In the genomic region with DNA sequence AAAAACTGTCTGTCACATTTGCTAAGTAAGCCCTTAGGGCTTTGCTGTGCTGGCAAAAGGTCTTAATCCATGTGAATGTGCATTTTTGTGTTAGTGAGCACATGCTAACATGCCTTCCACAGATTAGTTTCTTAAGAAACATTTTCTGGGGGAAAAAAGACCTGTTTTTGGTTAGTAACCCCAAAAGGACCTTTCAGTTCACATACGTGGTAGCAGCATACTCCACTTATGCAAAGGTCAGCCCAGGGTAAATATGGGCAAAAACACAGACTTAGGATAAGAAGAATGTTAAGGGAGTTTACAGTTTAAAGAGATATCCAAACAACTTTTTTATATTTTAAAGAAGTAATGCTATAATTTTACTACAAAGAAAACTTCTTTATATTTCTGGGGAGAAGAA, we compare ENCODE assay signal across 29 cellular contexts.
DNase-seq lines count a peak whose midpoint lies in the region; ATAC-seq and TF ChIP-seq lines count a peak whose summit lies in the region.
"Had no signal": no experiment of that assay in that cellular context is flagged by ENCODE, and none has a peak within 500 bp of the region (broad histone marks: within the 10 kb centered on the region; RNA-seq: fewer than 3 reads in every experiment).

No MANE protein-coding gene starts in this region.

- H3K27me3 ChIP-seq in Caco-2 (replicated peaks; ENCODE audit: control insufficient read depth, insufficient read depth, low read length), result no peaks in the 10 kb centered on the region
- no peaks in the 10 kb centered on the region for H3K27me3 ChIP-seq in neuronal stem cell (ENCODE audit: control insufficient read depth in 3 of 3, insufficient read depth in 3 of 3, low read depth in 1 of 3, low read length in 3 of 3)
- H3K27me3 ChIP-seq: BE2C, MG63, SJCRH30 had no signal

- no peak overlapping the region for H3K27ac ChIP-seq in substantia nigra (ENCODE audit: low read depth, low read length, poor library complexity, severe bottlenecking)
- no peak overlapping the region for H3K27ac ChIP-seq in neuronal stem cell (replicated peaks; ENCODE audit: low read length)
- H3K27ac ChIP-seq: PC-9, SJCRH30 had no signal

- intact Hi-C loops in Caco-2 (cut with micrococcal nuclease; ENCODE audit: unreplicated experiment), result no loop called here

- H2AFZ ChIP-seq in neuronal stem cell (ENCODE audit: low read length), result no peak overlapping the region
- H2AFZ ChIP-seq: PC-9 had no signal

- no peaks in the 10 kb centered on the region for H3K79me1 ChIP-seq in neuronal stem cell (ENCODE audit: low read depth, low read length)

- H3K9me3 ChIP-seq in Caco-2 (no peaks in the 10 kb centered on the region), neuronal stem cell (replicated peaks in 1 of 2; ENCODE audit: control insufficient read depth in 2 of 2, insufficient read depth in 1 of 2, low read depth in 1 of 2, low read length in 2 of 2) (no peaks in the 10 kb centered on the region)
- H3K9me3 ChIP-seq: BE2C, MG63 had no signal

- peak; percentile 61 for ATAC-seq in GM19351 (IDR thresholded peaks at IDR 0.05; ENCODE audit: unreplicated experiment)
- ATAC-seq: HepG2, Right ventricle myocardium inferior had no signal

- no CpG with 5 or more reads among the region's 1 CpG for WGBS in neuronal stem cell (ENCODE audit: extremely low coverage in 2 of 2, insufficient read length in 2 of 2, insufficient replicate concordance in 1 of 2), 2 donors

- no peak overlapping the region for H2AK5ac ChIP-seq in neuronal stem cell (ENCODE audit: low read depth, low read length)

- H3K4me1 Mint-ChIP-seq in Caco-2 (ENCODE audit: low read depth, unreplicated experiment) (peaks cover 7% of the 10 kb centered on the region), mesothelial cell of epicardium (peaks cover 27% of the 10 kb centered on the region)
- H3K4me1 Mint-ChIP-seq: CD14-positive monocyte; CD8-positive, alpha-beta memory T cell had no signal

- no peak overlapping the region for H3K14ac ChIP-seq in neuronal stem cell (ENCODE audit: low read length)

- H2BK12ac ChIP-seq in neuronal stem cell (ENCODE audit: low read length), result no peak overlapping the region

- no peaks in the 10 kb centered on the region for H3K36me3 Mint-ChIP-seq in Caco-2 (ENCODE audit: insufficient read depth, unreplicated experiment)
- no peaks in the 10 kb centered on the region for H3K36me3 Mint-ChIP-seq in mesothelial cell of epicardium
- H3K36me3 Mint-ChIP-seq: CD14-positive monocyte; CD8-positive, alpha-beta memory T cell had no signal

- no TSS peak for BruUV-seq in Caco-2 (replicated peaks; lab: Mats Ljungman, UMichigan)

- H4K8ac ChIP-seq in neuronal stem cell (ENCODE audit: low read depth, low read length), result no peak overlapping the region

- no peak overlapping the region for H3K4me2 ChIP-seq in neuronal stem cell (ENCODE audit: insufficient read depth, low read length, poor library complexity, severe bottlenecking)
- H3K4me2 ChIP-seq: PC-9 had no signal

- no peak overlapping the region for H2BK15ac ChIP-seq in neuronal stem cell (ENCODE audit: low read length)

- no peaks in the 10 kb centered on the region for H3K9me3 Mint-ChIP-seq in Caco-2 (ENCODE audit: unreplicated experiment)
- no peaks in the 10 kb centered on the region for H3K9me3 Mint-ChIP-seq in mesothelial cell of epicardium
- H3K9me3 Mint-ChIP-seq: CD14-positive monocyte; CD8-positive, alpha-beta memory T cell had no signal

- POLR2A ChIA-PET in Caco-2 (lab: Charles Lee), result no interaction called here

- in situ Hi-C loops in SK-MEL-5 (cut with HindIII; ENCODE audit: low pct_unique_long_range_greater_than_20kb, low sequenced_read_pairs), result loop anchor here (25.0 kb wide), 1 partner anchor 220 kb away; the partner anchor contains the start of gene GHR

- H3K4me3 Mint-ChIP-seq in Caco-2 (ENCODE audit: unreplicated experiment) (no peak overlapping the region), mesothelial cell of epicardium (no peak overlapping the region)
- H3K4me3 Mint-ChIP-seq: CD14-positive monocyte; CD8-positive, alpha-beta memory T cell had no signal

- no peak overlapping the region for H4K91ac ChIP-seq in neuronal stem cell (ENCODE audit: low read depth, low read length, poor library complexity)

- DNase-seq in Caco-2, result no peak
- DNase-seq in SK-MEL-5 (ENCODE audit: low read depth, low spot score), result peak; percentile 22
- no peak for DNase-seq in mesothelial cell of epicardium (ENCODE audit: low spot score in 2 of 2, unreplicated experiment in 2 of 2)
- DNase-seq in activated CD4-positive, alpha-beta T cell treated with anti-CD3 and anti-CD28 coated beads for 4 hours, result no peak
- no peak for DNase-seq in substantia nigra (lab: John Stamatoyannopoulos, UW)
- DNase-seq in middle frontal gyrus (ENCODE audit: extremely low spot score, low spot score), result no peak
- DNase-seq in neuronal stem cell (ENCODE audit: low spot score), result no peak
- DNase-seq: 8988T; ACHN; BE2C; Calu3; CD8-positive, alpha-beta memory T cell; DMS79 treated with DMSO at 0.1 percent for 48 hours; GF-D8; HCEC 1CT; MG63; NCI-H1048; NCI-H1417; NCI-H1694; NCI-H2029 treated with DMSO at 0.1 percent for 48 hours; NCI-H446 treated with DMSO at 0.1 percent for 48 hours; NCI-H526; NCI-H82; PC-9 had no signal

- TF ChIP-seq CTCF in Caco-2 (IDR thresholded peaks at IDR 0.05; ENCODE audit: insufficient read depth in 1 of 2, low read depth in 1 of 2, low read length in 1 of 2, severe bottlenecking in 1 of 2, unreplicated experiment in 1 of 2) (no peak), mesothelial cell of epicardium (IDR thresholded peaks at IDR 0.05; ENCODE audit: unreplicated experiment) (no peak)

- no peak overlapping the region for H3K23ac ChIP-seq in neuronal stem cell (ENCODE audit: low read depth, low read length, poor library complexity)

- no peak overlapping the region for H3K9ac ChIP-seq in neuronal stem cell (ENCODE audit: low read depth, low read length, poor library complexity)

- no peak overlapping the region for H2BK120ac ChIP-seq in neuronal stem cell (ENCODE audit: low read depth, low read length)

- CTCF ChIA-PET in Caco-2 (lab: Charles Lee), result no interaction called here

- H3K4ac ChIP-seq in neuronal stem cell (ENCODE audit: low read length), result no peak overlapping the region

- H2BK5ac ChIP-seq in neuronal stem cell (ENCODE audit: low read length), result no peak overlapping the region

- peak overlapping the region; percentile 31 for H3K27ac Mint-ChIP-seq in Caco-2 (ENCODE audit: unreplicated experiment)
- H3K27ac Mint-ChIP-seq in mesothelial cell of epicardium, result peak overlapping the region; percentile 57
- H3K27ac Mint-ChIP-seq: CD8-positive, alpha-beta memory T cell had no signal

- H3K4me3 ChIP-seq in Caco-2 (ENCODE audit: low read depth, low read length) (no peak overlapping the region), neuronal stem cell (ENCODE audit: low read length in 2 of 2) (no peak overlapping the region)
- H3K4me3 ChIP-seq: MG63, PC-9, SJCRH30 had no signal

- H3K27me3 Mint-ChIP-seq in Caco-2 (ENCODE audit: insufficient read depth, unreplicated experiment), result no peaks in the 10 kb centered on the region
- no peaks in the 10 kb centered on the region for H3K27me3 Mint-ChIP-seq in mesothelial cell of epicardium (ENCODE audit: low read depth)

- H3K36me3 ChIP-seq in Caco-2 (ENCODE audit: control insufficient read depth, insufficient read depth, low read length) (no peaks in the 10 kb centered on the region), neuronal stem cell (replicated peaks in 1 of 2; ENCODE audit: control insufficient read depth in 2 of 2, insufficient read depth in 2 of 2, low read length in 2 of 2) (no peaks in the 10 kb centered on the region)
- H3K36me3 ChIP-seq: BE2C, MG63, SJCRH30 had no signal

- H3K18ac ChIP-seq in neuronal stem cell (ENCODE audit: low read length), result no peak overlapping the region

- H3K4me1 ChIP-seq in Caco-2 (no peaks in the 10 kb centered on the region; the same call in 1 of the 2 replicates), neuronal stem cell (ENCODE audit: control insufficient read depth in 2 of 2, insufficient read depth in 1 of 2, low read depth in 1 of 2, low read length in 2 of 2) (no peaks in the 10 kb centered on the region)
- H3K4me1 ChIP-seq: BE2C had no signal
